In genomic region chr2:64442801-64443429, GRCh38 we compare ENCODE assay signal across 1 cellular context.
TF ChIP-seq lines count a peak whose summit lies in the region.

No MANE protein-coding gene starts in this region.

TF ChIP-seq in H1, 55 proteins besides CTCF, POLR2A, EP300 and RAD21 (continued from another document):
- TF ChIP-seq, protein P1, sequence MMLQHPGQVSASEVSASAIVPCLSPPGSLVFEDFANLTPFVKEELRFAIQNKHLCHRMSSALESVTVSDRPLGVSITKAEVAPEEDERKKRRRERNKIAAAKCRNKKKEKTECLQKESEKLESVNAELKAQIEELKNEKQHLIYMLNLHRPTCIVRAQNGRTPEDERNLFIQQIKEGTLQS (IDR thresholded peaks at IDR 0.05; ENCODE audit: insufficient read depth, low read depth, low read length) = no peak
- TF ChIP-seq JUND (IDR thresholded peaks at IDR 0.05; ENCODE audit: low read length) = no peak
- TF ChIP-seq TEAD4 (IDR thresholded peaks at IDR 0.05; ENCODE audit: low read depth, low read length) = 0 out of 2 replicates have a peak, but pooled peaks have one; percentile 7
